In the genomic region with DNA sequence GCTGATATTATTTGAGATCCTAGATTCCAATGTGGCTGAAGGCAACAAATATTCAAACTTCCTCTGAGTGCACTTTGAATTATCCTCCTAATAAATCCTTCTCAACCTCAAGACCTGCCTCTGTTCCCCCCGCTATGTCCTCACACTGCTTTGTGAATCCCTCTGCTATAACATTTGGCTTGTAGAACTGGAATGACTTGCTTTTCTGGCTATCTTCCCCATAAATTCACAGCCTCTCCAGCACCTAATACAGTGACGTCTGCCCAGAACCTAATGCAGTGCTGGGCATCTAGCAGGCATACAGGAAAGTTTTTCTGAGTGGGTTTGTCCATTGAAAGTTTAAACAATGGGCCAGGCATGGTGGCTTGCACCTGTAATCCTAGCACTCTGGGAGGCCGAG, we compare ENCODE assay signal across 33 cellular contexts.
"Had no signal": no experiment of that assay in that cellular context is flagged by ENCODE, and none has a peak within 500 bp of the region (broad histone marks: within the 10 kb centered on the region; RNA-seq: fewer than 3 reads in every experiment).

No MANE protein-coding gene starts in this region.

- H3K27ac ChIP-seq: brain microvascular endothelial cell, coronary artery, dorsolateral prefrontal cortex, esophagus muscularis mucosa, foreskin keratinocyte, gastrocnemius medialis, heart left ventricle had no signal

- H3K27me3 Mint-ChIP-seq: activated CD4-positive, alpha-beta memory T cell treated with anti-CD3 and anti-CD28 coated beads, Interleukin-2, amount 10 ng/mL, durations not matched to agents 7 days and 5 days; activated CD4-positive, alpha-beta T cell treated with anti-CD3 and anti-CD28 coated beads, Interleukin-2, amount 10 ng/mL, durations not matched to agents 7 days and 5 days; activated naive CD8-positive, alpha-beta T cell; activated T-cell treated with anti-CD3 and anti-CD28 coated beads, Interleukin-2, amount 50 U/mL, for 24 hours; central memory CD8-positive, alpha-beta T cell; dendritic cell treated with granulocyte-macrophage colony-stimulating factor and Interleukin-4, amounts not matched to agents 40 ng/mL and 50 ng/mL, for 4 days; T-helper 17 cell had no signal

- ATAC-seq: activated T-cell treated with anti-CD3 and anti-CD28 coated beads, Interleukin-2, amount 50 U/mL, for 72 hours; foreskin keratinocyte; gastrocnemius medialis; heart left ventricle; T-helper 17 cell; WTC11 had no signal

- H3K9me3 Mint-ChIP-seq: activated CD4-positive, alpha-beta T cell treated with anti-CD3 and anti-CD28 coated beads, Interleukin-2, amount 10 ng/mL, durations not matched to agents 7 days and 5 days; dendritic cell treated with granulocyte-macrophage colony-stimulating factor and Interleukin-4, amounts not matched to agents 40 ng/mL and 50 ng/mL, for 4 days; endodermal cell had no signal

- H3K36me3 Mint-ChIP-seq: activated naive CD8-positive, alpha-beta T cell; WTC11 had no signal

- H3K27me3 ChIP-seq: brain microvascular endothelial cell, esophagus muscularis mucosa, gastrocnemius medialis, heart left ventricle had no signal

- H3K9me3 ChIP-seq: esophagus muscularis mucosa, gastrocnemius medialis, heart left ventricle had no signal

- H3K27ac Mint-ChIP-seq: activated CD4-positive, alpha-beta memory T cell treated with anti-CD3 and anti-CD28 coated beads, Interleukin-2, amount 10 ng/mL, durations not matched to agents 7 days and 5 days; activated CD4-positive, alpha-beta T cell treated with anti-CD3 and anti-CD28 coated beads, Interleukin-2, amount 10 ng/mL, durations not matched to agents 7 days and 5 days; activated naive CD8-positive, alpha-beta T cell; activated T-cell treated with anti-CD3 and anti-CD28 coated beads, Interleukin-2, amount 50 U/mL, for 24 hours; activated T-cell treated with anti-CD3 and anti-CD28 coated beads, Interleukin-2, amount 50 U/mL, for 72 hours; dendritic cell treated with granulocyte-macrophage colony-stimulating factor and Interleukin-4, amounts not matched to agents 40 ng/mL and 50 ng/mL, for 4 days; endodermal cell; T-helper 17 cell; T-helper 2 cell treated with Interferon-gamma antibody and Interleukin-4, amounts not matched to agents 5 μg/mL and 100 μg/mL, for 36 hours; WTC11 had no signal

- H3K4me1 Mint-ChIP-seq: activated CD4-positive, alpha-beta memory T cell treated with anti-CD3 and anti-CD28 coated beads, Interleukin-2, amount 10 ng/mL, durations not matched to agents 7 days and 5 days; activated CD4-positive, alpha-beta T cell treated with anti-CD3 and anti-CD28 coated beads, Interleukin-2, amount 10 ng/mL, durations not matched to agents 7 days and 5 days; central memory CD8-positive, alpha-beta T cell; T-helper 17 cell had no signal

- H3K4me1 ChIP-seq: foreskin keratinocyte had no signal

- H3K4me3 ChIP-seq: coronary artery, dorsolateral prefrontal cortex, esophagus muscularis mucosa, gastrocnemius medialis, heart left ventricle had no signal

- H3K4me3 Mint-ChIP-seq: activated CD4-positive, alpha-beta memory T cell treated with anti-CD3 and anti-CD28 coated beads, Interleukin-2, amount 10 ng/mL, durations not matched to agents 7 days and 5 days; activated CD4-positive, alpha-beta T cell treated with anti-CD3 and anti-CD28 coated beads, Interleukin-2, amount 10 ng/mL, durations not matched to agents 7 days and 5 days; activated naive CD8-positive, alpha-beta T cell; activated T-cell treated with anti-CD3 and anti-CD28 coated beads, Interleukin-2, amount 50 U/mL, for 24 hours; activated T-cell treated with anti-CD3 and anti-CD28 coated beads, Interleukin-2, amount 50 U/mL, for 72 hours; central memory CD8-positive, alpha-beta T cell; dendritic cell treated with granulocyte-macrophage colony-stimulating factor and Interleukin-4, amounts not matched to agents 40 ng/mL and 50 ng/mL, for 4 days; endodermal cell; T-helper 17 cell; T-helper 2 cell treated with Interferon-gamma antibody and Interleukin-4, amounts not matched to agents 5 μg/mL and 100 μg/mL, for 36 hours; WTC11 had no signal

- H3K36me3 ChIP-seq: brain microvascular endothelial cell, esophagus muscularis mucosa, gastrocnemius medialis, heart left ventricle had no signal

- DNase-seq: activated CD4-positive, alpha-beta memory T cell treated with anti-CD3 and anti-CD28 coated beads, Interleukin-2, amount 10 ng/mL, durations not matched to agents 7 days and 5 days; activated CD4-positive, alpha-beta T cell treated with anti-CD3 and anti-CD28 coated beads for 1 hour; activated CD4-positive, alpha-beta T cell treated with anti-CD3 and anti-CD28 coated beads for 4 hours; activated CD4-positive, alpha-beta T cell treated with anti-CD3 and anti-CD28 coated beads, Interleukin-2, amount 10 ng/mL, durations not matched to agents 7 days and 5 days; activated CD4-positive, alpha-beta T cell treated with anti-CD3 and anti-CD28 coated beads, Interleukin-2, amount 50 U/mL, for 4 hours; activated CD8-positive, alpha-beta memory T cell treated with anti-CD3 and anti-CD28 coated beads, Interleukin-2, amount 50 U/mL, for 48 hours; activated gamma-delta T cell; activated naive CD4-positive, alpha-beta T cell treated with anti-CD3 and anti-CD28 coated beads, Interleukin-2, amount 50 U/mL, for 16 hours; activated naive CD4-positive, alpha-beta T cell treated with Interleukin-2 at 50 U/mL for 16 hours; activated T-cell treated with anti-CD3 and anti-CD28 coated beads for 4 hours; activated T-cell treated with anti-CD3 and anti-CD28 coated beads, Interleukin-2, amount 50 U/mL, for 24 hours; activated T-cell treated with anti-CD3 and anti-CD28 coated beads, Interleukin-2, amount 50 U/mL, for 72 hours; amniotic stem cell; anterior cingulate cortex; brain microvascular endothelial cell; dorsolateral prefrontal cortex; effector memory CD4-positive, alpha-beta T cell; endodermal cell; erythroblast; foreskin keratinocyte; gastrocnemius medialis; glutamatergic neuron; heart left ventricle; T-helper 1 cell; T-helper 17 cell; T1000 had no signal
